In genomic region chr5:81838307-81838906, GRCh38 we compare ENCODE assay signal across 1 cellular context.
TF ChIP-seq lines count a peak whose summit lies in the region.

No MANE protein-coding gene starts in this region.

TF ChIP-seq in HCT116, 20 proteins besides CTCF, POLR2A, EP300 and RAD21 (continued from another document):
- TF ChIP-seq ZNF274 (IDR thresholded peaks at IDR 0.05; ENCODE audit: low read depth, low read length) = no peak
- TF ChIP-seq ATF3 (IDR thresholded peaks at IDR 0.05) = no peak
- TF ChIP-seq FOSL1 (IDR thresholded peaks at IDR 0.05; ENCODE audit: low read depth) = no peak
- TF ChIP-seq TCF7L2 (IDR thresholded peaks at IDR 0.05; ENCODE audit: borderline replicate concordance, extremely low read depth, insufficient read depth, insufficient read length) = no peak
- TF ChIP-seq JUND (IDR thresholded peaks at IDR 0.05) = no peak
- TF ChIP-seq CEBPB (IDR thresholded peaks at IDR 0.05; ENCODE audit: low read depth) = no peak
- no peak for TF ChIP-seq SRF (IDR thresholded peaks at IDR 0.05; ENCODE audit: low read depth)
- TF ChIP-seq CBX3 (IDR thresholded peaks at IDR 0.05; ENCODE audit: low read depth) = no peak
- no peak for TF ChIP-seq YY1 (IDR thresholded peaks at IDR 0.05; ENCODE audit: extremely low read depth, insufficient replicate concordance, low read depth, low read length)
TF ChIP-seq in HCT116: peak in this region for 0.
